Comparison of ENCODE assay signal across 26 cellular contexts in genomic region chr3:79424811-79425210, GRCh38.
"Had no signal": no experiment of that assay in that cellular context is flagged by ENCODE, and none has a peak within 500 bp of the region (broad histone marks: within the 10 kb centered on the region; RNA-seq: fewer than 3 reads in every experiment).

No MANE protein-coding gene starts in this region.

- H3K4me3 Mint-ChIP-seq: naive thymus-derived CD8-positive, alpha-beta T cell; nephron progenitor cell; stimulated activated memory B cell treated with anti-CD40 and anti-IgM and Interleukin-4, amounts not matched to agents 10 μg/mL and 1 μg/mL and 100 μg/mL, for 72 hours had no signal

- H3K4me2 ChIP-seq: hepatocyte had no signal

- H3K4me1 ChIP-seq: gastroesophageal sphincter, heart left ventricle, left lung, prostate gland, spleen, testis, tibial artery, upper lobe of left lung had no signal

- H3K9me3 ChIP-seq: gastroesophageal sphincter, heart left ventricle, left lung, prostate gland, sigmoid colon, spleen, testis, tibial artery, upper lobe of left lung had no signal

- ATAC-seq: esophagus mucosa; gastroesophageal sphincter; heart left ventricle; left cardiac atrium; left lung; naive thymus-derived CD8-positive, alpha-beta T cell; right cardiac atrium; stimulated activated memory B cell treated with anti-CD40 and anti-IgM and Interleukin-4, amounts not matched to agents 10 μg/mL and 1 μg/mL and 100 μg/mL, for 72 hours; stimulated activated naive CD8-positive, alpha-beta T cell treated with anti-CD3 and anti-CD28 coated beads, Interleukin-15, Interleukin-2, amounts not matched to agents 100 U/mL and 50 U/mL, for 24 hours had no signal

- H3K27me3 Mint-ChIP-seq: naive thymus-derived CD8-positive, alpha-beta T cell; stimulated activated memory B cell treated with anti-CD40 and anti-IgM and Interleukin-4, amounts not matched to agents 10 μg/mL and 1 μg/mL and 100 μg/mL, for 72 hours had no signal

- DNase-seq: dermis blood vessel endothelial cell; effector memory CD4-positive, alpha-beta T cell; foreskin fibroblast; heart left ventricle; left cardiac atrium; left lung; naive thymus-derived CD8-positive, alpha-beta T cell; nephron progenitor cell; nucleus accumbens; right cardiac atrium; sigmoid colon; spleen; stimulated activated CD4-positive, alpha-beta T cell treated with anti-CD3 and anti-CD28 coated beads, Interleukin-4, amount 100 ng/mL, for 4 hours; stimulated activated naive CD8-positive, alpha-beta T cell treated with anti-CD3 and anti-CD28 coated beads, Interleukin-15, Interleukin-2, amounts not matched to agents 100 U/mL and 50 U/mL, for 24 hours; substantia nigra; testis; tibial artery; upper lobe of left lung had no signal

- H3K27ac ChIP-seq: coronary artery, gastroesophageal sphincter, heart left ventricle, hepatocyte, left lung, prostate gland, sigmoid colon, spleen, testis, tibial artery, upper lobe of left lung had no signal

- H3K9me3 Mint-ChIP-seq: nephron progenitor cell had no signal

- H3K27ac Mint-ChIP-seq: naive thymus-derived CD8-positive, alpha-beta T cell; stimulated activated memory B cell treated with anti-CD40 and anti-IgM and Interleukin-4, amounts not matched to agents 10 μg/mL and 1 μg/mL and 100 μg/mL, for 72 hours had no signal

- H3K27me3 ChIP-seq: gastroesophageal sphincter, heart left ventricle, hepatocyte, left lung, sigmoid colon, spleen, testis, tibial artery, upper lobe of left lung had no signal

- H3K4me1 Mint-ChIP-seq: naive thymus-derived CD8-positive, alpha-beta T cell; nephron progenitor cell; stimulated activated memory B cell treated with anti-CD40 and anti-IgM and Interleukin-4, amounts not matched to agents 10 μg/mL and 1 μg/mL and 100 μg/mL, for 72 hours had no signal

- H3K36me3 Mint-ChIP-seq: naive thymus-derived CD8-positive, alpha-beta T cell; stimulated activated memory B cell treated with anti-CD40 and anti-IgM and Interleukin-4, amounts not matched to agents 10 μg/mL and 1 μg/mL and 100 μg/mL, for 72 hours had no signal

- H2AFZ ChIP-seq: hepatocyte had no signal

- H3K36me3 ChIP-seq: gastroesophageal sphincter, heart left ventricle, left lung, prostate gland, sigmoid colon, spleen, tibial artery, upper lobe of left lung had no signal

- H3K4me3 ChIP-seq: coronary artery, gastroesophageal sphincter, heart left ventricle, hepatocyte, left lung, prostate gland, sigmoid colon, spleen, testis, tibial artery, upper lobe of left lung had no signal

- FAIRE-seq: endometrium, urothelium cell line had no signal

- H3K79me2 ChIP-seq: hepatocyte had no signal
